ENCODE assay signal across 19 cellular contexts in the genomic region with DNA sequence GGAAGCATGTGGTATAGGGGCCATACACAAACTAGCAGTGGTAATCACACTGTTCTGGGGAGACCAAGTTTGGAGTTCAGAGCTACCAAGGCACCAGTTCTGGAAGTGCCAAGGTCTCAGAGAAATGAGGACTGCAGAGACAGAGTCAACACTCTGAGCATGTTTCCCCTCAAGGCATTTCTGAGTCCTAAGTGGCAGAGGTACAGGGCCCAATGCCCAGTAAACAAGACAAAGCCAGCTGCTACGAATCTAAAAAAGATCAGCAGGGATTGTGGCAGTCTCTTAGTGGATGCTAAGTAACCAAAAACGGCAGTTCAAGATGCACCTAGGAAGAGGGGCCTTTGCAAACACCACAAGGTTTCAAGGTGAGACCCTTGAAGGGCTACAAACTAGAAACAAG.
DNase-seq lines count a peak whose midpoint lies in the region; ATAC-seq and TF ChIP-seq lines count a peak whose summit lies in the region.
"Had no signal": no experiment of that assay in that cellular context is flagged by ENCODE, and none has a peak within 500 bp of the region (broad histone marks: within the 10 kb centered on the region; RNA-seq: fewer than 3 reads in every experiment).

No MANE protein-coding gene starts in this region.

- H3K9me3 Mint-ChIP-seq in type B pancreatic cell, result no peaks in the 10 kb centered on the region

- intact Hi-C loops in right cardiac atrium (cut with DNase I) (no loop called here), heart left ventricle (cut with DNase I) (no loop called here), thyroid gland (cut with DNase I) (no loop called here)

- peaks cover 42% of the 10 kb centered on the region for H3K36me3 Mint-ChIP-seq in type B pancreatic cell
- H3K36me3 Mint-ChIP-seq: CD4-positive, CD25-positive, alpha-beta regulatory T cell had no signal

- DNase-seq in right cardiac atrium, result no peak
- DNase-seq in heart left ventricle, result no peak
- peak; percentile 68 for DNase-seq in myocyte (ENCODE audit: low read depth)
- peak; percentile 33 to 59 for DNase-seq in thyroid gland
- no peak for DNase-seq in type B pancreatic cell (ENCODE audit: extremely low spot score, unreplicated experiment)
- DNase-seq in MV-4-11 (lab: John Stamatoyannopoulos, UW), result no peak
- DNase-seq: Calu3; CD4-positive, CD25-positive, alpha-beta regulatory T cell; DMS79; HFFc6; NCI-H1105 treated with DMSO at 0.1 percent for 48 hours; NCI-H187 treated with DMSO at 0.1 percent for 48 hours; NCI-H2171; NCI-H446 treated with DMSO at 0.1 percent for 48 hours; NCI-H82 had no signal

- 46% methylated on average over 2 of the region's 2 CpGs for WGBS in right cardiac atrium
- 53 to 59% (median 57%) methylated on average over 2 of the region's 2 CpGs for WGBS in heart left ventricle, 4 donors
- WGBS in thyroid gland, 2 donors, result 26 to 37% methylated on average over 2 of the region's 2 CpGs

- no peak overlapping the region for H3K27ac Mint-ChIP-seq in type B pancreatic cell
- H3K27ac Mint-ChIP-seq: CD4-positive, CD25-positive, alpha-beta regulatory T cell; HFFc6 had no signal

- H3K4me3 Mint-ChIP-seq in type B pancreatic cell, result no peak overlapping the region
- H3K4me3 Mint-ChIP-seq: CD4-positive, CD25-positive, alpha-beta regulatory T cell; HFFc6 had no signal

- ATAC-seq in right cardiac atrium (no peak), heart left ventricle (no peak), HG03460 (IDR thresholded peaks at IDR 0.05; ENCODE audit: unreplicated experiment) (no peak)
- ATAC-seq: Right ventricle myocardium inferior had no signal

- peaks cover 8% of the 10 kb centered on the region for H3K4me1 Mint-ChIP-seq in type B pancreatic cell (ENCODE audit: unreplicated experiment)
- H3K4me1 Mint-ChIP-seq: CD4-positive, CD25-positive, alpha-beta regulatory T cell had no signal

- H3K27me3 Mint-ChIP-seq in type B pancreatic cell, result no peaks in the 10 kb centered on the region

- peaks cover 0 to 19% (median 0%) of the 10 kb centered on the region in 9 donors for H3K36me3 ChIP-seq in heart left ventricle
- no peaks in the 10 kb centered on the region for H3K36me3 ChIP-seq in thyroid gland

- H3K27me3 ChIP-seq in right cardiac atrium (ENCODE audit: control insufficient read depth, insufficient read depth) (no peaks in the 10 kb centered on the region), heart left ventricle (no peaks in the 10 kb centered on the region), thyroid gland (no peaks in the 10 kb centered on the region)

- TF ChIP-seq POLR2A in heart left ventricle (IDR thresholded peaks at IDR 0.05), result no peak
- TF ChIP-seq POLR2A in thyroid gland (IDR thresholded peaks at IDR 0.05), result peak in 1 of 2 donors; percentile 8

- H3K4me3 ChIP-seq in right cardiac atrium (ENCODE audit: low read length) (no peak overlapping the region), heart left ventricle (no peak overlapping the region), thyroid gland (replicated peaks in 1 of 3) (no peak overlapping the region)

- H3K27ac ChIP-seq in right cardiac atrium (ENCODE audit: low read length) (peak overlapping the region; percentile 71), heart left ventricle (peak overlapping the region in 1 of 12 donors; percentile 1), cingulate gyrus (ENCODE audit: low read depth, low read length) (peak overlapping the region; percentile 54), thyroid gland (peak overlapping the region in 2 of 3 donors; percentile 6 to 59)
- H3K27ac ChIP-seq: KMS-11 had no signal

- H3K4me1 ChIP-seq in right cardiac atrium (ENCODE audit: control insufficient read depth, insufficient read depth, low read length), result peaks cover 17% of the 10 kb centered on the region
- peaks cover 0 to 45% (median 25%) of the 10 kb centered on the region in 12 donors for H3K4me1 ChIP-seq in heart left ventricle
- H3K4me1 ChIP-seq in thyroid gland, result peaks cover 14 to 31% of the 10 kb centered on the region in 2 donors

- H3K9me3 ChIP-seq in right cardiac atrium (ENCODE audit: control insufficient read depth, low read length) (no peaks in the 10 kb centered on the region), heart left ventricle (peaks cover 0 to 7% (median 0%) of the 10 kb centered on the region in 12 donors), thyroid gland (no peaks in the 10 kb centered on the region)

- no peak for TF ChIP-seq CTCF in heart left ventricle (IDR thresholded peaks at IDR 0.05)
- no peak for TF ChIP-seq CTCF in thyroid gland (IDR thresholded peaks at IDR 0.05)
- no peak for TF ChIP-seq CTCF in type B pancreatic cell (conservative IDR thresholded peaks at IDR 0.05)

Comparison
In these comparisons a context has a peak if more than half of its experiments do, and no peak if none do; other contexts are left out.
1. DNase-seq: peak in myocyte (single experiment) and thyroid gland (2 of 2); none in right cardiac atrium (0 of 3), heart left ventricle (0 of 5), type B pancreatic cell (single experiment) and MV-4-11 (single experiment).